Comparison of ENCODE assay signal across 9 cellular contexts in genomic region chr10:72152286-72152685, GRCh38.
"Had no signal": no experiment of that assay in that cellular context is flagged by ENCODE, and none has a peak within 500 bp of the region (broad histone marks: within the 10 kb centered on the region; RNA-seq: fewer than 3 reads in every experiment).

No MANE protein-coding gene starts in this region.

- H3K4me3 ChIP-seq: GM23338, HAP-1 had no signal

- H3K27ac ChIP-seq: HL-60, KMS-11 had no signal

- FAIRE-seq: H1, HepG2 had no signal

- ATAC-seq: GM23338, HepG2 had no signal

- DNase-seq: H7, Karpas-422, KBM-7 had no signal

- H3K9me3 ChIP-seq: HAP-1 had no signal
